ENCODE assay signal across 36 cellular contexts in the genomic region with DNA sequence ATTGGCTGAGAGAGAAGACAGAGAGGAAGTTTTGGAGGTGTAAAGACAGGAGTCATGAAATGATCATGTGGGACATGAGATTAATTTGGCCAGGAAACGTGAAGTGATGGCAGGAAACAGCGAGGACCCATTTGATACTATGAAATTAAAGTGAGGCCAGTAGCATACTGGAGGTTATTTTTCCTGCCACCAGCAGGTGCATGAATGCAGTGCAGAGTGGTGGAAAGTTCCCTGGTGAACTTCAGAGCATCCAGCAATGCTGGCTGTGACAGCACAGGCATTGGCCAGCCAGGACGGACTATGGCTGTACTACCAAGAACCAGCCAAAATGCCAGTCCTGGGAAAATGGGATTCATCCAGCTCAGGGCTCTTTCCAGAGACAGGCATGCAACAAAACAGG.
"Had no signal": no experiment of that assay in that cellular context is flagged by ENCODE, and none has a peak within 500 bp of the region (broad histone marks: within the 10 kb centered on the region; RNA-seq: fewer than 3 reads in every experiment).

No MANE protein-coding gene starts in this region.

- H3K4me1 Mint-ChIP-seq: activated naive CD4-positive, alpha-beta T cell treated with anti-CD3 and anti-CD28 coated beads, Interleukin-2, amount 50 U/mL, for 24 hours; central memory CD8-positive, alpha-beta T cell; mesothelial cell of epicardium; stimulated activated memory B cell treated with anti-CD40 and anti-IgM and Interleukin-4, amounts not matched to agents 10 μg/mL and 1 μg/mL and 100 μg/mL, for 72 hours; stimulated activated naive CD8-positive, alpha-beta T cell treated with anti-CD3 and anti-CD28 coated beads, Interleukin-15, amount 100 ng/mL, for 72 hours had no signal

- H3K9me3 ChIP-seq: gastroesophageal sphincter, pancreas, psoas muscle, thyroid gland, upper lobe of left lung, vagina had no signal

- H3K4me1 ChIP-seq: gastroesophageal sphincter, pancreas, psoas muscle, upper lobe of left lung, vagina had no signal

- H3K27me3 ChIP-seq: gastroesophageal sphincter, pancreas, thyroid gland, upper lobe of left lung, vagina had no signal

- H3K4me3 Mint-ChIP-seq: activated CD4-positive, alpha-beta memory T cell treated with anti-CD3 and anti-CD28 coated beads, Interleukin-2, amount 10 ng/mL, durations not matched to agents 7 days and 5 days; activated naive CD4-positive, alpha-beta T cell treated with anti-CD3 and anti-CD28 coated beads, Interleukin-2, amount 50 U/mL, for 24 hours; activated naive CD8-positive, alpha-beta T cell treated with anti-CD3 and anti-CD28 coated beads, Interleukin-2, amount 50 U/mL, for 24 hours; activated T-cell treated with anti-CD3 and anti-CD28 coated beads, Interleukin-2, amount 50 U/mL, for 24 hours; central memory CD8-positive, alpha-beta T cell; dendritic cell treated with granulocyte-macrophage colony-stimulating factor and Interleukin-4, amounts not matched to agents 40 ng/mL and 50 ng/mL, for 4 days; mesothelial cell of epicardium; naive B cell; stimulated activated memory B cell treated with anti-CD40 and anti-IgM and Interleukin-4, amounts not matched to agents 10 μg/mL and 1 μg/mL and 100 μg/mL, for 72 hours; stimulated activated naive CD8-positive, alpha-beta T cell treated with anti-CD3 and anti-CD28 coated beads, Interleukin-15, amount 100 ng/mL, for 72 hours; T-helper 17 cell had no signal

- H3K36me3 Mint-ChIP-seq: activated naive CD4-positive, alpha-beta T cell treated with anti-CD3 and anti-CD28 coated beads, Interleukin-2, amount 50 U/mL, for 24 hours; mesothelial cell of epicardium; naive B cell; stimulated activated memory B cell treated with anti-CD40 and anti-IgM and Interleukin-4, amounts not matched to agents 10 μg/mL and 1 μg/mL and 100 μg/mL, for 72 hours had no signal

- ATAC-seq: activated CD4-positive, CD25-positive, alpha-beta regulatory T cell treated with anti-CD3 and anti-CD28 coated beads, Interleukin-2, amount 50 U/mL, for 24 hours; activated naive CD8-positive, alpha-beta T cell treated with anti-CD3 and anti-CD28 coated beads, Interleukin-2, amount 50 U/mL, for 24 hours; gastroesophageal sphincter; left colon; pancreas; psoas muscle; stimulated activated memory B cell treated with anti-CD40 and anti-IgM and Interleukin-4, amounts not matched to agents 10 μg/mL and 1 μg/mL and 100 μg/mL, for 72 hours; stimulated activated naive CD8-positive, alpha-beta T cell treated with anti-CD3 and anti-CD28 coated beads, Interleukin-15, amount 100 ng/mL, for 72 hours; T-helper 17 cell had no signal

- H3K4me3 ChIP-seq: gastroesophageal sphincter, pancreas, psoas muscle, smooth muscle cell, thyroid gland, upper lobe of left lung, vagina had no signal

- FAIRE-seq: bronchial epithelial cell, endometrium, kidney, pancreas had no signal

- H3K4me2 ChIP-seq: smooth muscle cell had no signal

- H3K36me3 ChIP-seq: gastroesophageal sphincter, pancreas, thyroid gland, upper lobe of left lung, vagina, WERI-Rb-1 had no signal

- H3K27ac Mint-ChIP-seq: activated CD4-positive, alpha-beta memory T cell treated with anti-CD3 and anti-CD28 coated beads, Interleukin-2, amount 10 ng/mL, durations not matched to agents 7 days and 5 days; activated naive CD4-positive, alpha-beta T cell treated with anti-CD3 and anti-CD28 coated beads, Interleukin-2, amount 50 U/mL, for 24 hours; activated naive CD8-positive, alpha-beta T cell treated with anti-CD3 and anti-CD28 coated beads, Interleukin-2, amount 50 U/mL, for 24 hours; activated T-cell treated with anti-CD3 and anti-CD28 coated beads, Interleukin-2, amount 50 U/mL, for 24 hours; dendritic cell treated with granulocyte-macrophage colony-stimulating factor and Interleukin-4, amounts not matched to agents 40 ng/mL and 50 ng/mL, for 4 days; mesothelial cell of epicardium; stimulated activated memory B cell treated with anti-CD40 and anti-IgM and Interleukin-4, amounts not matched to agents 10 μg/mL and 1 μg/mL and 100 μg/mL, for 72 hours; stimulated activated naive CD8-positive, alpha-beta T cell treated with anti-CD3 and anti-CD28 coated beads, Interleukin-15, amount 100 ng/mL, for 72 hours; T-helper 17 cell had no signal

- DNase-seq: activated CD4-positive, alpha-beta memory T cell treated with anti-CD3 and anti-CD28 coated beads, Interleukin-2, amount 10 ng/mL, durations not matched to agents 7 days and 5 days; activated CD4-positive, alpha-beta T cell treated with anti-CD3 and anti-CD28 coated beads for 48 hours; activated CD8-positive, alpha-beta memory T cell treated with anti-CD3 and anti-CD28 coated beads, Interleukin-2, amount 50 U/mL, for 48 hours; activated gamma-delta T cell treated with Interleukin-2 at 50 U/mL for 16 hours; activated naive CD8-positive, alpha-beta T cell treated with anti-CD3 and anti-CD28 coated beads, Interleukin-2, amount 50 U/mL, for 24 hours; activated T-cell treated with anti-CD3 and anti-CD28 coated beads, Interleukin-2, amount 50 U/mL, for 24 hours; amygdala; head of caudate nucleus; hippocampal formation; kidney; left colon; naive B cell; nucleus accumbens; pancreas; psoas muscle; stimulated activated CD4-positive, alpha-beta T cell treated with anti-CD3 and anti-CD28 coated beads, Interleukin-1b, Interleukin-23, amount 100 ng/mL, for 48 hours; stimulated activated CD4-positive, alpha-beta T cell treated with anti-CD3 and anti-CD28 coated beads, Interleukin-4, amount 100 ng/mL, for 4 hours; stimulated activated CD8-positive, alpha-beta memory T cell treated with anti-CD3 and anti-CD28 coated beads, Interleukin-4, amount 100 ng/mL, for 48 hours; stimulated activated naive CD8-positive, alpha-beta T cell treated with anti-CD3 and anti-CD28 coated beads, Interleukin-15, amount 100 ng/mL, for 72 hours; substantia nigra; T-helper 17 cell; T1000; thyroid gland; upper lobe of left lung; WERI-Rb-1 had no signal

- H3K9me3 Mint-ChIP-seq: activated CD4-positive, alpha-beta memory T cell treated with anti-CD3 and anti-CD28 coated beads, Interleukin-2, amount 10 ng/mL, durations not matched to agents 7 days and 5 days; activated naive CD4-positive, alpha-beta T cell treated with anti-CD3 and anti-CD28 coated beads, Interleukin-2, amount 50 U/mL, for 24 hours; activated naive CD8-positive, alpha-beta T cell treated with anti-CD3 and anti-CD28 coated beads, Interleukin-2, amount 50 U/mL, for 24 hours; activated T-cell treated with anti-CD3 and anti-CD28 coated beads, Interleukin-2, amount 50 U/mL, for 24 hours; central memory CD8-positive, alpha-beta T cell; dendritic cell treated with granulocyte-macrophage colony-stimulating factor and Interleukin-4, amounts not matched to agents 40 ng/mL and 50 ng/mL, for 4 days; mesothelial cell of epicardium; naive B cell; stimulated activated memory B cell treated with anti-CD40 and anti-IgM and Interleukin-4, amounts not matched to agents 10 μg/mL and 1 μg/mL and 100 μg/mL, for 72 hours; stimulated activated naive CD8-positive, alpha-beta T cell treated with anti-CD3 and anti-CD28 coated beads, Interleukin-15, amount 100 ng/mL, for 72 hours had no signal

- H3K27ac ChIP-seq: gastroesophageal sphincter, pancreas, psoas muscle, thyroid gland, upper lobe of left lung, vagina, WERI-Rb-1 had no signal
